ENCODE assay signal across 23 cellular contexts in genomic region chr15:91547356-91547755, GRCh38.
DNase-seq lines count a peak whose midpoint lies in the region; ATAC-seq, FAIRE-seq and TF ChIP-seq lines count a peak whose summit lies in the region.
"Had no signal": no experiment of that assay in that cellular context is flagged by ENCODE, and none has a peak within 500 bp of the region (broad histone marks: within the 10 kb centered on the region; RNA-seq: fewer than 3 reads in every experiment).

No MANE protein-coding gene starts in this region.

- H3K4me3 ChIP-seq in HepG2 (replicated peaks in 1 of 3; ENCODE audit: insufficient read depth in 1 of 3, low read depth in 2 of 3, low read length in 3 of 3) (no peak overlapping the region), right lobe of liver (no peak overlapping the region), K562 (no peak overlapping the region), iPS-20b (ENCODE audit: low read length) (no peak overlapping the region), body of pancreas (no peak overlapping the region)
- H3K4me3 ChIP-seq: BLaER1 treated with 17β-estradiol and CSF1 and Interleukin-3, amounts not matched to agents 10 nM and 100 nM had no signal

- ATAC-seq in HepG2: no peak
- no peak for ATAC-seq in right lobe of liver
- no peak for ATAC-seq in K562
- no peak for ATAC-seq in body of pancreas

- WGBS in HepG2 (ENCODE audit: low lambda C conversion rate): 44% methylated on average over 3 of the region's 3 CpGs
- WGBS in right lobe of liver (ENCODE audit: insufficient coverage, low coverage, low lambda C conversion rate, missing lambda C conversion rate): 94% methylated on average over 3 of the region's 3 CpGs
- 8% methylated on average over 3 of the region's 3 CpGs for WGBS in K562 (ENCODE audit: insufficient coverage, low coverage, missing lambda C conversion rate)
- 75 to 80% methylated on average over 3 of the region's 3 CpGs for WGBS in body of pancreas, 2 donors

- BruUV-seq in HepG2 (replicated peaks; lab: Mats Ljungman, UMichigan) (no TSS peak), K562 (replicated peaks; lab: Mats Ljungman, UMichigan) (no TSS peak)

- no peaks in the 10 kb centered on the region for H3K4me1 ChIP-seq in HepG2 (ENCODE audit: insufficient read depth, low read length)
- peaks cover 0 to 12% (median 3%) of the 10 kb centered on the region in 4 donors for H3K4me1 ChIP-seq in right lobe of liver
- no peaks in the 10 kb centered on the region for H3K4me1 ChIP-seq in K562 (replicated peaks in 1 of 2; ENCODE audit: control insufficient read depth in 2 of 2, insufficient read depth in 2 of 2, low read length in 2 of 2)
- no peaks in the 10 kb centered on the region; the same call in 1 of the 2 replicates for H3K4me1 ChIP-seq in iPS-20b (ENCODE audit: insufficient read depth, low read length)
- no peaks in the 10 kb centered on the region for H3K4me1 ChIP-seq in body of pancreas
- H3K4me1 ChIP-seq: BE2C had no signal

- H3K9me1 ChIP-seq in K562 (ENCODE audit: control insufficient read depth, insufficient read depth, low read length): no peaks in the 10 kb centered on the region

- H3K9me3 ChIP-seq in HepG2 (ENCODE audit: low read length): no peaks in the 10 kb centered on the region
- no peaks in the 10 kb centered on the region for H3K9me3 ChIP-seq in right lobe of liver
- H3K9me3 ChIP-seq in K562 (replicated peaks; ENCODE audit: control insufficient read depth, insufficient read depth, low read depth, low read length): no peaks in the 10 kb centered on the region
- no peaks in the 10 kb centered on the region for H3K9me3 ChIP-seq in iPS-20b (ENCODE audit: insufficient read depth, low read depth, low read length)
- H3K9me3 ChIP-seq in body of pancreas: no peaks in the 10 kb centered on the region
- H3K9me3 ChIP-seq: BE2C; BLaER1 treated with 17β-estradiol and CSF1 and Interleukin-3, amounts not matched to agents 10 nM and 100 nM had no signal

- peaks cover 0 to 16% of the 10 kb centered on the region in 2 experiments; a peak in 2 of 5 replicates for H3K27me3 ChIP-seq in HepG2 (ENCODE audit: control insufficient read depth in 1 of 2, insufficient read depth in 2 of 2, low read length in 2 of 2)
- no peaks in the 10 kb centered on the region for H3K27me3 ChIP-seq in right lobe of liver
- H3K27me3 ChIP-seq in K562 (ENCODE audit: control insufficient read depth in 2 of 2, insufficient read depth in 2 of 2, low read length in 2 of 2): peaks cover under 1 to 8% of the 10 kb centered on the region in 2 experiments; a peak in 3 of 5 replicates
- no peaks in the 10 kb centered on the region for H3K27me3 ChIP-seq in iPS-20b (ENCODE audit: insufficient read depth, low read length)
- H3K27me3 ChIP-seq in body of pancreas: no peaks in the 10 kb centered on the region
- H3K27me3 ChIP-seq: BE2C; BLaER1 treated with 17β-estradiol and CSF1 and Interleukin-3, amounts not matched to agents 10 nM and 100 nM had no signal

- in situ Hi-C loops in HepG2 (cut with HindIII; ENCODE audit: extremely low pct_ligation_motif_present, low pct_unique_long_range_greater_than_20kb) (no loop called here), K562 (cut with MboI) (no loop called here)

- H3K4me2 ChIP-seq in HepG2 (ENCODE audit: low read depth, low read length): no peak overlapping the region
- no peak overlapping the region for H3K4me2 ChIP-seq in K562 (ENCODE audit: insufficient read depth, low read length)
- H3K4me2 ChIP-seq: BLaER1 treated with 17β-estradiol and CSF1 and Interleukin-3, amounts not matched to agents 10 nM and 100 nM had no signal

- TF ChIP-seq RAD21 in HepG2 (CRISPR knock-in tag; IDR thresholded peaks at IDR 0.05) (no peak), K562 (CRISPR knock-in tag; conservative IDR thresholded peaks at IDR 0.05 in 1 of 2, IDR thresholded peaks at IDR 0.05 in 1 of 2) (no peak)

- intact Hi-C loops in HepG2 (cut with micrococcal nuclease; ENCODE audit: unreplicated experiment): no loop called here
- intact Hi-C loops in right lobe of liver (cut with DNase I): no loop called here
- intact Hi-C loops in K562 (cut with micrococcal nuclease): no loop called here
- intact Hi-C loops in body of pancreas (cut with DNase I): no loop called here

- no peak for FAIRE-seq in HepG2 (lab: Jason Lieb, UNC)
- no peak for FAIRE-seq in K562 (lab: Jason Lieb, UNC)
- FAIRE-seq: A204.1, D721Med, GM12891, GM18507 had no signal

- TF ChIP-seq EP300 in HepG2 (IDR thresholded peaks at IDR 0.05; ENCODE audit: low read depth in 2 of 2, low read length in 2 of 2) (no peak), HepG2 (CRISPR knock-in tag; IDR thresholded peaks at IDR 0.05; ENCODE audit: borderline replicate concordance) (no peak), K562 (IDR thresholded peaks at IDR 0.05; ENCODE audit: low read length) (no peak)

- H4K20me1 ChIP-seq in HepG2 (ENCODE audit: insufficient read depth, low read length): no peaks in the 10 kb centered on the region
- H4K20me1 ChIP-seq in K562 (replicated peaks; ENCODE audit: control insufficient read depth, insufficient read depth, low read length): no peaks in the 10 kb centered on the region
- H4K20me1 ChIP-seq: BLaER1 treated with 17β-estradiol and CSF1 and Interleukin-3, amounts not matched to agents 10 nM and 100 nM had no signal

- CTCF ChIA-PET in HepG2 (lab: Yijun Ruan, JAX; ENCODE audit: low intra/inter-chr PET ratio, low total read pairs): no interaction called here
- CTCF ChIA-PET in K562 (lab: Yijun Ruan, JAX; ENCODE audit: low intra/inter-chr PET ratio): no interaction called here

- H3K27ac ChIP-seq in HepG2 (ENCODE audit: extremely low read length, insufficient read depth, low read length): no peak overlapping the region
- no peak overlapping the region for H3K27ac ChIP-seq in right lobe of liver
- no peak overlapping the region for H3K27ac ChIP-seq in K562 (ENCODE audit: extremely low read depth, low read depth, low read length)
- H3K27ac ChIP-seq in iPS-20b (ENCODE audit: low read length): peak overlapping the region; percentile 23
- H3K27ac ChIP-seq in body of pancreas: no peak overlapping the region
- H3K27ac ChIP-seq: 22Rv1; BLaER1 treated with 17β-estradiol and CSF1 and Interleukin-3, amounts not matched to agents 10 nM and 100 nM had no signal

- no peak for TF ChIP-seq POLR2A in HepG2 (IDR thresholded peaks at IDR 0.05; ENCODE audit: insufficient read depth in 1 of 2, low read depth in 2 of 2, low read length in 2 of 2)
- TF ChIP-seq POLR2A in right lobe of liver (IDR thresholded peaks at IDR 0.05): no peak
- TF ChIP-seq POLR2A in K562 (conservative IDR thresholded peaks at IDR 0.05): no peak
- no peak for TF ChIP-seq POLR2A in body of pancreas (IDR thresholded peaks at IDR 0.05)

- DNase-seq in HepG2 (ENCODE audit: low spot score) (no peak), right lobe of liver (no peak), K562 (ENCODE audit: extremely low read depth in 1 of 4, low spot score in 3 of 4) (no peak), body of pancreas (no peak), NCI-H774 (lab: John Stamatoyannopoulos, UW) (no peak)
- DNase-seq: ACHN; AML-193; BE2C; CD4-positive, alpha-beta T cell; CD8-positive, alpha-beta memory T cell; DMS 273 treated with DMSO at 0.1 percent for 48 hours; DMS79 treated with DMSO at 0.1 percent for 48 hours; GF-D8; GOT3; H7; HCEC 1CT had no signal

- no peak overlapping the region for H3K9ac ChIP-seq in HepG2 (ENCODE audit: insufficient read depth, low read depth, low read length)
- no peak overlapping the region for H3K9ac ChIP-seq in K562 (ENCODE audit: insufficient read depth in 1 of 2, low read depth in 2 of 2, low read length in 2 of 2)
- H3K9ac ChIP-seq in iPS-20b (ENCODE audit: low read depth, low read length): no peak overlapping the region
- H3K9ac ChIP-seq: BLaER1 treated with 17β-estradiol and CSF1 and Interleukin-3, amounts not matched to agents 10 nM and 100 nM had no signal

- H3K79me2 ChIP-seq in HepG2 (ENCODE audit: insufficient read depth, low read length) (no peaks in the 10 kb centered on the region), K562 (ENCODE audit: control insufficient read depth, insufficient read depth, low read length) (no peaks in the 10 kb centered on the region)

- no peaks in the 10 kb centered on the region for H3K36me3 ChIP-seq in HepG2 (replicated peaks in 1 of 2; ENCODE audit: control insufficient read depth in 1 of 2, insufficient read depth in 2 of 2, low read length in 2 of 2)
- no peaks in the 10 kb centered on the region for H3K36me3 ChIP-seq in right lobe of liver
- no peaks in the 10 kb centered on the region for H3K36me3 ChIP-seq in K562 (ENCODE audit: control insufficient read depth, insufficient read depth, low read length)
- H3K36me3 ChIP-seq in iPS-20b (ENCODE audit: insufficient read depth, low read depth, low read length): no peaks in the 10 kb centered on the region
- no peaks in the 10 kb centered on the region for H3K36me3 ChIP-seq in body of pancreas (replicated peaks in 1 of 2; ENCODE audit: insufficient read depth in 1 of 2, low read depth in 2 of 2)
- H3K36me3 ChIP-seq: BE2C; BLaER1 treated with 17β-estradiol and CSF1 and Interleukin-3, amounts not matched to agents 10 nM and 100 nM had no signal

- no peak overlapping the region for H2AFZ ChIP-seq in HepG2 (ENCODE audit: low read length)
- no peak overlapping the region for H2AFZ ChIP-seq in K562 (ENCODE audit: low read depth, low read length)

- POLR2A ChIA-PET in HepG2 (lab: Yijun Ruan, JAX): no interaction called here
- POLR2A ChIA-PET in K562 (lab: Yijun Ruan, JAX): no interaction called here

- TF ChIP-seq CTCF in HepG2 (CRISPR knock-in tag; IDR thresholded peaks at IDR 0.05): no peak
- TF ChIP-seq CTCF in right lobe of liver (IDR thresholded peaks at IDR 0.05): no peak
- TF ChIP-seq CTCF in K562 (IDR thresholded peaks at IDR 0.05 in 2 of 3, conservative IDR thresholded peaks at IDR 0.05 in 1 of 3; ENCODE audit: insufficient read depth in 2 of 3, low read depth in 1 of 3, low read length in 3 of 3): no peak
- no peak for TF ChIP-seq CTCF in body of pancreas (IDR thresholded peaks at IDR 0.05)

TF ChIP-seq in HepG2, 621 proteins besides CTCF, POLR2A, EP300 and RAD21:
- no peak for TF ChIP-seq FOXO1 (CRISPR knock-in tag; IDR thresholded peaks at IDR 0.05)
- TF ChIP-seq MAFF (IDR thresholded peaks at IDR 0.05; ENCODE audit: low read depth, low read length): peak; percentile 59; the same call in 1 of the 2 replicates
- peak; percentile 52 to 83 for TF ChIP-seq MAFK (conservative IDR thresholded peaks at IDR 0.05 in 1 of 2, IDR thresholded peaks at IDR 0.05 in 1 of 2; ENCODE audit: low read length in 2 of 2)

TF ChIP-seq in K562, 482 proteins besides CTCF, POLR2A, EP300 and RAD21 (continues in another document):
- TF ChIP-seq RHOXF2B (CRISPR knock-in tag; conservative IDR thresholded peaks at IDR 0.05): no peak
- TF ChIP-seq ZFP1 (CRISPR knock-in tag; IDR thresholded peaks at IDR 0.05): no peak
- TF ChIP-seq CBFB (CRISPR knock-in tag; IDR thresholded peaks at IDR 0.05): no peak
- peak; percentile 79 for TF ChIP-seq MAFK (IDR thresholded peaks at IDR 0.05; ENCODE audit: low read length)
- peak; percentile 83 for TF ChIP-seq C11orf30 (IDR thresholded peaks at IDR 0.05; ENCODE audit: low read depth)
- TF ChIP-seq MAFG (tag; conservative IDR thresholded peaks at IDR 0.05): peak; percentile 83
- TF ChIP-seq ZNF24 (IDR thresholded peaks at IDR 0.05): no peak
- TF ChIP-seq TEAD4 (IDR thresholded peaks at IDR 0.05; ENCODE audit: low read length): no peak
- TF ChIP-seq TEAD4 (CRISPR knock-in tag; IDR thresholded peaks at IDR 0.05; ENCODE audit: borderline replicate concordance): no peak
- TF ChIP-seq TFAM (CRISPR knock-in tag; conservative IDR thresholded peaks at IDR 0.05): no peak

Comparison
In these comparisons a context has a peak if more than half of its experiments do, and no peak if none do; other contexts are left out.
1. Of the 241 proteins assayed by ChIP-seq in both HepG2 and K562: peak only in HepG2: none; only in K562: MAFG and NFE2; in both: MAFF and MAFK; in neither: 237.